1 cellular context compared by ENCODE assay signal in the genomic region with DNA sequence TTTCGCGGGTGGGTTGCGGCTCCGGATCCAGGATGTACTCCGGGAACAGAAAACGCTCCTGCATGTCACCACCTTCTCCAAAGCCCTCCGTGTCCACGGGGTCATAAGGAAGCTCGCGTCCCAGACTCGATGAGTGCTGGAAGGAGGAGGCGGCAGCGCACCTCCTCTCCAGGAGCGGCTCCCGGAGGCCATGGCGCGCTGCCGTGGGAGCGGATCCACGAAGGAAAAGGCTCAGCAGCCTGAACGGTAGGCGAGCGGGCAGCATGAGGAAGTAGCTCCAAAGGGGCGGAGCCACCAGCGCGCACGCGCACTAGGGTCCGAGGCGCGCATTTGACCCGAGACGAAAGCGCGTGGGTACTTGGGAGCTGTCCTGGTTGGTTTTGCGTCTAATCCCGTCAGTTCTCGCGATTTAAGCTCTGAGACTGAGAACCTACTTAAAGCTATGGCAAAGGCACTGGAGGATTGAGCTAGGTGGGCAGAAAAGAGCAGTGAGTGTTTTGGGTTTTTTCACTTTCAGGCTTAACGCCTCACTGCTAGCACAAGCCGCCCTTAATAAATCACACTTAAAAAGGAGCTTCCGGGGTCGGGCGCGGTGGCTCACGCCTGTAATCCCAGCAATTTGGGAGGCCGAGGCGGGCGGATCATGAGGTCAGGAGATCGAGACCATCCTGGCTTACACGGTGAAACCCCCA.
TF ChIP-seq lines count a peak whose summit lies in the region.

Gene NOA1 (minus strand): TSS at position 286 of the 692 bp plus-strand sequence. CDS start 21 bp downstream, at position 265.

TF ChIP-seq in K562, 482 proteins besides CTCF, POLR2A, EP300 and RAD21 (continued from another document and continues in another):
- TF ChIP-seq, protein P1, sequence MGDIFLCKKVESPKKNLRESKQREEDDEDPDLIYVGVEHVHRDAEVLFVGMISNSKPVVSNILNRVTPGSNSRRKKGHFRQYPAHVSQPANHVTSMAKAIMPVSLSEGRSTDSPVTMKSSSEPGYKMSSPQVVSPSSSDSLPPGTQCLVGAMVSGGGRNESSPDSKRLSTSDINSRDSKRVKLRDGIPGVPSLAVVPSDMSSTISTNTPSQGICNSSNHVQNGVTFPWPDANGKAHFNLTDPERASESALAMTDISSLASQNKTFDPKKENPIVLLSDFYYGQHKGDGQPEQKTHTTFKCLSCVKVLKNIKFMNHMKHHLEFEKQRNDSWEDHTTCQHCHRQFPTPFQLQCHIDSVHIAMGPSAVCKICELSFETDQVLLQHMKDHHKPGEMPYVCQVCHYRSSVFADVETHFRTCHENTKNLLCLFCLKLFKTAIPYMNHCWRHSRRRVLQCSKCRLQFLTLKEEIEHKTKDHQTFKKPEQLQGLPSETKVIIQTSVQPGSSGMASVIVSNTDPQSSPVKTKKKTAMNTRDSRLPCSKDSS (IDR thresholded peaks at IDR 0.05; ENCODE audit: low read depth, partially characterized antibody), result no peak
- peak; percentile 91 for TF ChIP-seq POLR2H (tag; IDR thresholded peaks at IDR 0.05; ENCODE audit: low read depth)
- TF ChIP-seq, protein P2, sequence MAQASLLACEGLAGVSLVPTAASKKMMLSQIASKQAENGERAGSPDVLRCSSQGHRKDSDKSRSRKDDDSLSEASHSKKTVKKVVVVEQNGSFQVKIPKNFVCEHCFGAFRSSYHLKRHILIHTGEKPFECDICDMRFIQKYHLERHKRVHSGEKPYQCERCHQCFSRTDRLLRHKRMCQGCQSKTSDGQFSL (CRISPR knock-in tag; IDR thresholded peaks at IDR 0.05), result no peak
- TF ChIP-seq, protein P2 (tag; IDR thresholded peaks at IDR 0.05), result no peak
- TF ChIP-seq ESRRA (IDR thresholded peaks at IDR 0.05; ENCODE audit: borderline replicate concordance, low read depth), result no peak
- TF ChIP-seq E2F1 (CRISPR knock-in tag; IDR thresholded peaks at IDR 0.05), result no peak
- no peak for TF ChIP-seq ZNF785 (CRISPR knock-in tag; IDR thresholded peaks at IDR 0.05)
- no peak for TF ChIP-seq RNF2 (IDR thresholded peaks at IDR 0.05)
- peak; percentile 68 for TF ChIP-seq MEIS2 (IDR thresholded peaks at IDR 0.05; ENCODE audit: partially characterized antibody)
- TF ChIP-seq CHD1 (IDR thresholded peaks at IDR 0.05; ENCODE audit: low read length), result no peak
- no peak for TF ChIP-seq FOXP4 (CRISPR knock-in tag; IDR thresholded peaks at IDR 0.05; ENCODE audit: borderline replicate concordance)
- TF ChIP-seq CSDE1 (IDR thresholded peaks at IDR 0.05), result no peak
- TF ChIP-seq ARNT (IDR thresholded peaks at IDR 0.05), result no peak
- TF ChIP-seq ZBTB33 (CRISPR knock-in tag; IDR thresholded peaks at IDR 0.05), result no peak
- TF ChIP-seq ELK1 (CRISPR knock-in tag; IDR thresholded peaks at IDR 0.05), result no peak
- TF ChIP-seq ZNF239 (CRISPR knock-in tag; IDR thresholded peaks at IDR 0.05), result no peak
- TF ChIP-seq, protein P3, sequence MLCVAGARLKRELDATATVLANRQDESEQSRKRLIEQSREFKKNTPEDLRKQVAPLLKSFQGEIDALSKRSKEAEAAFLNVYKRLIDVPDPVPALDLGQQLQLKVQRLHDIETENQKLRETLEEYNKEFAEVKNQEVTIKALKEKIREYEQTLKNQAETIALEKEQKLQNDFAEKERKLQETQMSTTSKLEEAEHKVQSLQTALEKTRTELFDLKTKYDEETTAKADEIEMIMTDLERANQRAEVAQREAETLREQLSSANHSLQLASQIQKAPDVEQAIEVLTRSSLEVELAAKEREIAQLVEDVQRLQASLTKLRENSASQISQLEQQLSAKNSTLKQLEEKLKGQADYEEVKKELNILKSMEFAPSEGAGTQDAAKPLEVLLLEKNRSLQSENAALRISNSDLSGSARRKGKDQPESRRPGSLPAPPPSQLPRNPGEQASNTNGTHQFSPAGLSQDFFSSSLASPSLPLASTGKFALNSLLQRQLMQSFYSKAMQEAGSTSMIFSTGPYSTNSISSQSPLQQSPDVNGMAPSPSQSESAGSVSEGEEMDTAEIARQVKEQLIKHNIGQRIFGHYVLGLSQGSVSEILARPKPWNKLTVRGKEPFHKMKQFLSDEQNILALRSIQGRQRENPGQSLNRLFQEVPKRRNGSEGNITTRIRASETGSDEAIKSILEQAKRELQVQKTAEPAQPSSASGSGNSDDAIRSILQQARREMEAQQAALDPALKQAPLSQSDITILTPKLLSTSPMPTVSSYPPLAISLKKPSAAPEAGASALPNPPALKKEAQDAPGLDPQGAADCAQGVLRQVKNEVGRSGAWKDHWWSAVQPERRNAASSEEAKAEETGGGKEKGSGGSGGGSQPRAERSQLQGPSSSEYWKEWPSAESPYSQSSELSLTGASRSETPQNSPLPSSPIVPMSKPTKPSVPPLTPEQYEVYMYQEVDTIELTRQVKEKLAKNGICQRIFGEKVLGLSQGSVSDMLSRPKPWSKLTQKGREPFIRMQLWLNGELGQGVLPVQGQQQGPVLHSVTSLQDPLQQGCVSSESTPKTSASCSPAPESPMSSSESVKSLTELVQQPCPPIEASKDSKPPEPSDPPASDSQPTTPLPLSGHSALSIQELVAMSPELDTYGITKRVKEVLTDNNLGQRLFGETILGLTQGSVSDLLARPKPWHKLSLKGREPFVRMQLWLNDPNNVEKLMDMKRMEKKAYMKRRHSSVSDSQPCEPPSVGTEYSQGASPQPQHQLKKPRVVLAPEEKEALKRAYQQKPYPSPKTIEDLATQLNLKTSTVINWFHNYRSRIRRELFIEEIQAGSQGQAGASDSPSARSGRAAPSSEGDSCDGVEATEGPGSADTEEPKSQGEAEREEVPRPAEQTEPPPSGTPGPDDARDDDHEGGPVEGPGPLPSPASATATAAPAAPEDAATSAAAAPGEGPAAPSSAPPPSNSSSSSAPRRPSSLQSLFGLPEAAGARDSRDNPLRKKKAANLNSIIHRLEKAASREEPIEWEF (CRISPR knock-in tag; IDR thresholded peaks at IDR 0.05), result no peak
- no peak for TF ChIP-seq USF1 (CRISPR knock-in tag; IDR thresholded peaks at IDR 0.05)
- TF ChIP-seq, protein P4, sequence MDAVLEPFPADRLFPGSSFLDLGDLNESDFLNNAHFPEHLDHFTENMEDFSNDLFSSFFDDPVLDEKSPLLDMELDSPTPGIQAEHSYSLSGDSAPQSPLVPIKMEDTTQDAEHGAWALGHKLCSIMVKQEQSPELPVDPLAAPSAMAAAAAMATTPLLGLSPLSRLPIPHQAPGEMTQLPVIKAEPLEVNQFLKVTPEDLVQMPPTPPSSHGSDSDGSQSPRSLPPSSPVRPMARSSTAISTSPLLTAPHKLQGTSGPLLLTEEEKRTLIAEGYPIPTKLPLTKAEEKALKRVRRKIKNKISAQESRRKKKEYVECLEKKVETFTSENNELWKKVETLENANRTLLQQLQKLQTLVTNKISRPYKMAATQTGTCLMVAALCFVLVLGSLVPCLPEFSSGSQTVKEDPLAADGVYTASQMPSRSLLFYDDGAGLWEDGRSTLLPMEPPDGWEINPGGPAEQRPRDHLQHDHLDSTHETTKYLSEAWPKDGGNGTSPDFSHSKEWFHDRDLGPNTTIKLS (IDR thresholded peaks at IDR 0.05; ENCODE audit: borderline replicate concordance, low read depth), result peak; percentile 68; the same call in 1 of the 2 replicates
- TF ChIP-seq STAT5A (IDR thresholded peaks at IDR 0.05; ENCODE audit: borderline replicate concordance, low read length), result no peak
- TF ChIP-seq, protein P5, sequence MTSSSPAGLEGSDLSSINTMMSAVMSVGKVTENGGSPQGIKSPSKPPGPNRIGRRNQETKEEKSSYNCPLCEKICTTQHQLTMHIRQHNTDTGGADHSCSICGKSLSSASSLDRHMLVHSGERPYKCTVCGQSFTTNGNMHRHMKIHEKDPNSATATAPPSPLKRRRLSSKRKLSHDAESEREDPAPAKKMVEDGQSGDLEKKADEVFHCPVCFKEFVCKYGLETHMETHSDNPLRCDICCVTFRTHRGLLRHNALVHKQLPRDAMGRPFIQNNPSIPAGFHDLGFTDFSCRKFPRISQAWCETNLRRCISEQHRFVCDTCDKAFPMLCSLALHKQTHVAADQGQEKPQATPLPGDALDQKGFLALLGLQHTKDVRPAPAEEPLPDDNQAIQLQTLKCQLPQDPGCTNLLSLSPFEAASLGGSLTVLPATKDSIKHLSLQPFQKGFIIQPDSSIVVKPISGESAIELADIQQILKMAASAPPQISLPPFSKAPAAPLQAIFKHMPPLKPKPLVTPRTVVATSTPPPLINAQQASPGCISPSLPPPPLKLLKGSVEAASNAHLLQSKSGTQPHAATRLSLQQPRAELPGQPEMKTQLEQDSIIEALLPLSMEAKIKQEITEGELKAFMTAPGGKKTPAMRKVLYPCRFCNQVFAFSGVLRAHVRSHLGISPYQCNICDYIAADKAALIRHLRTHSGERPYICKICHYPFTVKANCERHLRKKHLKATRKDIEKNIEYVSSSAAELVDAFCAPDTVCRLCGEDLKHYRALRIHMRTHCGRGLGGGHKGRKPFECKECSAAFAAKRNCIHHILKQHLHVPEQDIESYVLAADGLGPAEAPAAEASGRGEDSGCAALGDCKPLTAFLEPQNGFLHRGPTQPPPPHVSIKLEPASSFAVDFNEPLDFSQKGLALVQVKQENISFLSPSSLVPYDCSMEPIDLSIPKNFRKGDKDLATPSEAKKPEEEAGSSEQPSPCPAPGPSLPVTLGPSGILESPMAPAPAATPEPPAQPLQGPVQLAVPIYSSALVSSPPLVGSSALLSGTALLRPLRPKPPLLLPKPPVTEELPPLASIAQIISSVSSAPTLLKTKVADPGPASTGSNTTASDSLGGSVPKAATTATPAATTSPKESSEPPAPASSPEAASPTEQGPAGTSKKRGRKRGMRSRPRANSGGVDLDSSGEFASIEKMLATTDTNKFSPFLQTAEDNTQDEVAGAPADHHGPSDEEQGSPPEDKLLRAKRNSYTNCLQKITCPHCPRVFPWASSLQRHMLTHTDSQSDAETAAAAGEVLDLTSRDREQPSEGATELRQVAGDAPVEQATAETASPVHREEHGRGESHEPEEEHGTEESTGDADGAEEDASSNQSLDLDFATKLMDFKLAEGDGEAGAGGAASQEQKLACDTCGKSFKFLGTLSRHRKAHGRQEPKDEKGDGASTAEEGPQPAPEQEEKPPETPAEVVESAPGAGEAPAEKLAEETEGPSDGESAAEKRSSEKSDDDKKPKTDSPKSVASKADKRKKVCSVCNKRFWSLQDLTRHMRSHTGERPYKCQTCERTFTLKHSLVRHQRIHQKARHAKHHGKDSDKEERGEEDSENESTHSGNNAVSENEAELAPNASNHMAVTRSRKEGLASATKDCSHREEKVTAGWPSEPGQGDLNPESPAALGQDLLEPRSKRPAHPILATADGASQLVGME (CRISPR knock-in tag; IDR thresholded peaks at IDR 0.05), result no peak
- no peak for TF ChIP-seq ZNF668 (CRISPR knock-in tag; IDR thresholded peaks at IDR 0.05)
- TF ChIP-seq HEY1 (CRISPR knock-in tag; IDR thresholded peaks at IDR 0.05; ENCODE audit: borderline replicate concordance), result no peak
- 0 out of 2 replicates have a peak, but pooled peaks have one; percentile 17 for TF ChIP-seq STAG1 (CRISPR knock-in tag; IDR thresholded peaks at IDR 0.05; ENCODE audit: borderline replicate concordance)
- peak; percentile 66; the same call in 1 of the 2 replicates for TF ChIP-seq NR2C2 (CRISPR knock-in tag; IDR thresholded peaks at IDR 0.05)
- TF ChIP-seq NR2C2 (tag; IDR thresholded peaks at IDR 0.05), result 0 out of 2 replicates have a peak, but pooled peaks have one; percentile 34
- TF ChIP-seq KLF16 (IDR thresholded peaks at IDR 0.05), result no peak
- peak; percentile 95 for TF ChIP-seq TBP (optimal IDR thresholded peaks at IDR 0.05; ENCODE audit: low read depth, low read length)
